In genomic region chr17:77125432-77125901, GRCh38 we compare ENCODE assay signal across 9 cellular contexts. TPM values are rescaled to one million over a fixed set of nuclear protein-coding genes. Genes with fewer than 3 reads are reported as not detected.
DNase-seq lines count a peak whose midpoint lies in the region; TF ChIP-seq lines count a peak whose summit lies in the region.
"Had no signal": no experiment of that assay in that cellular context is flagged by ENCODE, and none has a peak within 500 bp of the region (broad histone marks: within the 10 kb centered on the region; RNA-seq: fewer than 3 reads in every experiment).

No MANE protein-coding gene starts in this region.

- no peak for TF ChIP-seq EP300 in ovary (IDR thresholded peaks at IDR 0.05)

- intact Hi-C loops in ovary (cut with DNase I), result no loop called here

- 49 to 58% methylated on average over 8 of the region's 8 CpGs for WGBS in esophagus, 2 donors
- 68 to 77% (median 72%) methylated on average over 8 of the region's 8 CpGs for whole genome bisulfite sequencing in ovary, 3 donors

- DNase-seq in GM04504 (ENCODE audit: low read depth) (peak; percentile 63), RPMI7951 (ENCODE audit: low read depth) (peak; percentile 93), pulmonary artery endothelial cell (ENCODE audit: low read depth, low spot score) (peak; percentile 99), anterior cingulate cortex (lab: John Stamatoyannopoulos, UW) (no peak), GM20000 (ENCODE audit: low spot score) (no peak), ovary (no peak), NCI-H1105 treated with DMSO at 0.1 percent for 48 hours (lab: John Stamatoyannopoulos, UW) (no peak)
- DNase-seq: RPMI8226 had no signal

- TF ChIP-seq CTCF in GM20000 (IDR thresholded peaks at IDR 0.05; ENCODE audit: extremely low read depth, missing control alignments) (no peak), ovary (IDR thresholded peaks at IDR 0.05) (no peak)

- TF ChIP-seq POLR2A in ovary (IDR thresholded peaks at IDR 0.05), result no peak

- H3K4me3 ChIP-seq in esophagus (ENCODE audit: low read depth in 1 of 2, low read length in 2 of 2), result no peak overlapping the region
- H3K4me3 ChIP-seq in ovary, result no peak overlapping the region

- H3K27me3 ChIP-seq in esophagus (ENCODE audit: control insufficient read depth in 1 of 2, insufficient read depth in 2 of 2, low read length in 2 of 2), result no peaks in the 10 kb centered on the region
- H3K27me3 ChIP-seq in ovary, result no peaks in the 10 kb centered on the region

- H3K4me1 ChIP-seq in esophagus (ENCODE audit: control insufficient read depth in 2 of 2, insufficient read depth in 2 of 2, low read length in 1 of 2) (peaks cover 0 to 9% of the 10 kb centered on the region in 2 donors), ovary (ENCODE audit: insufficient read depth) (peaks cover 22% of the 10 kb centered on the region)

- H3K9me3 ChIP-seq in esophagus (ENCODE audit: control insufficient read depth in 2 of 2, insufficient read depth in 1 of 2, low read depth in 1 of 2, low read length in 1 of 2), result no peaks in the 10 kb centered on the region
- no peaks in the 10 kb centered on the region for H3K9me3 ChIP-seq in ovary

- H3K36me3 ChIP-seq in esophagus (ENCODE audit: control insufficient read depth in 2 of 2, insufficient read depth in 2 of 2, low read length in 1 of 2) (no peaks in the 10 kb centered on the region), ovary (no peaks in the 10 kb centered on the region)

- H3K27ac ChIP-seq in esophagus (ENCODE audit: low read depth in 2 of 2, low read length in 1 of 2), result peak overlapping the region; percentile 52 to 62
- H3K27ac ChIP-seq in ovary, result no peak overlapping the region

RNA-seq across cellular contexts. Expression of gene SEC14L1, which starts 15.3 kb away (rescaled TPM):
- total RNA-seq in RPMI7951 (2014; rRNA removed; shearing (Covaris generic)), result 13.5 and 24.9 TPM in 2 replicates
- polyA plus RNA-seq in esophagus (10 to 100 TPM; 15.5 to 49.5 TPM), ovary (10 to 100 TPM; 32.7 to 78.7 TPM)
- total RNA-seq in pulmonary artery endothelial cell (400 and 409 TPM in 2 replicates), ovary (10 to 100 TPM; 29.1 to 70.4 (median 53.7) TPM)

Comparison
In these comparisons a context has a peak if more than half of its experiments do, and no peak if none do; other contexts are left out.
1. DNase-seq: peak in GM04504 (single experiment), RPMI7951 (single experiment) and pulmonary artery endothelial cell (single experiment); none in anterior cingulate cortex (0 of 58), GM20000 (single experiment), ovary (0 of 5) and NCI-H1105 treated with DMSO at 0.1 percent for 48 hours (single experiment).
2. H3K27ac ChIP-seq: peak in esophagus (2 of 2); none in ovary (0 of 2).